22 cellular contexts compared by ENCODE assay signal in genomic region chr1:17488977-17489739, GRCh38. TPM values are rescaled to one million over a fixed set of nuclear protein-coding genes. Genes with fewer than 3 reads are reported as not detected.
A peak's percentile ranks its signal among the peaks of the same experiment; 100 is the strongest.
DNase-seq lines count a peak whose midpoint lies in the region; ATAC-seq and TF ChIP-seq lines count a peak whose summit lies in the region.
"Had no signal": no experiment of that assay in that cellular context is flagged by ENCODE, and none has a peak within 500 bp of the region (broad histone marks: within the 10 kb centered on the region; RNA-seq: fewer than 3 reads in every experiment).

No MANE protein-coding gene starts in this region.

- H3K36me3 ChIP-seq in RWPE2 (ENCODE audit: low read depth) (no peaks in the 10 kb centered on the region), right lobe of liver (no peaks in the 10 kb centered on the region)
- H3K36me3 ChIP-seq: adrenal gland had no signal

- H3K27ac ChIP-seq in AG04450 (ENCODE audit: low read depth, low read length) (peak overlapping the region; percentile 31), RWPE2 (ENCODE audit: poor library complexity, severe bottlenecking) (peak overlapping the region; percentile 76), right lobe of liver (peak overlapping the region; percentile 47 to 86 (median 80))
- H3K27ac ChIP-seq: adrenal gland had no signal

- H3K27me3 ChIP-seq in AG04450 (ENCODE audit: control insufficient read depth, insufficient read depth, low read length), result peaks cover 2% of the 10 kb centered on the region
- no peaks in the 10 kb centered on the region for H3K27me3 ChIP-seq in RWPE2 (ENCODE audit: insufficient read depth, poor library complexity, severe bottlenecking)
- no peaks in the 10 kb centered on the region for H3K27me3 ChIP-seq in right lobe of liver
- H3K27me3 ChIP-seq: adrenal gland had no signal

- no peak overlapping the region for H3K4me3 ChIP-seq in AG04450 (ENCODE audit: low read depth, low read length)
- H3K4me3 ChIP-seq in RWPE2 (ENCODE audit: severe bottlenecking), result no peak overlapping the region
- no peak overlapping the region for H3K4me3 ChIP-seq in right lobe of liver
- H3K4me3 ChIP-seq: adrenal gland, GM12878 had no signal

- no peak for TF ChIP-seq POLR2A in right lobe of liver (IDR thresholded peaks at IDR 0.05)

- H3K4me1 ChIP-seq in RWPE2 (ENCODE audit: insufficient read depth, poor library complexity, severe bottlenecking), result peaks cover 16% of the 10 kb centered on the region
- peaks cover 0 to 14% (median 0%) of the 10 kb centered on the region in 4 donors for H3K4me1 ChIP-seq in right lobe of liver
- H3K4me1 ChIP-seq: adrenal gland had no signal

- CTCF ChIA-PET in AG04450 (lab: Charles Lee), result interaction anchor here (0.6 to 3.2 kb wide), 4 partner anchors 12 to 118 kb away, joined by 3 to 11 read pairs (median 8); no protein-coding TSS in a partner anchor

- intact Hi-C loops in right lobe of liver (cut with DNase I), result no loop called here

- peak; percentile 23 for DNase-seq in AG04450 (ENCODE audit: low read depth, low spot score)
- no peak for DNase-seq in RWPE2 (ENCODE audit: low spot score)
- DNase-seq in fibroblast of gingiva (ENCODE audit: low read depth), result peak; percentile 73
- DNase-seq in right lobe of liver, result peak in 1 of 3 donors; percentile 69
- no peak for DNase-seq in DMS114 treated with DMSO at 0.1 percent for 48 hours (lab: John Stamatoyannopoulos, UW; ENCODE audit: unreplicated experiment)
- DNase-seq in NCI-H526 (lab: John Stamatoyannopoulos, UW), result no peak
- DNase-seq: 8988T; activated CD4-positive, alpha-beta T cell treated with anti-CD3 and anti-CD28 coated beads for 48 hours; activated effector memory CD4-positive, alpha-beta T cell treated with anti-CD3 and anti-CD28 coated beads, Interleukin-2, amount 50 U/mL, for 16 hours; adrenal gland; C1 segment of cervical spinal cord; GDM1; glutamatergic neuron; naive thymus-derived CD8-positive, alpha-beta T cell; NCI-H1436; NCI-H2171 treated with DMSO at 0.1 percent for 48 hours; NCI-H82; stimulated activated CD4-positive, alpha-beta T cell treated with anti-CD3 and anti-CD28 coated beads, Interleukin-4, amount 100 ng/mL, for 4 hours had no signal

- WGBS in right lobe of liver (ENCODE audit: insufficient coverage, low coverage, low lambda C conversion rate, missing lambda C conversion rate), result 68% methylated on average over 5 of the region's 5 CpGs

- H3K9me3 ChIP-seq in AG04450 (ENCODE audit: control insufficient read depth, insufficient read depth, low read length) (no peaks in the 10 kb centered on the region), RWPE2 (ENCODE audit: severe bottlenecking) (no peaks in the 10 kb centered on the region), right lobe of liver (no peaks in the 10 kb centered on the region)
- H3K9me3 ChIP-seq: adrenal gland had no signal

- no peak for ATAC-seq in RWPE2 (ENCODE audit: low read depth)
- ATAC-seq in right lobe of liver, result peak; percentile 81 to 89 (median 86)
- ATAC-seq in GM19023 (IDR thresholded peaks at IDR 0.05; ENCODE audit: unreplicated experiment), result no peak
- ATAC-seq in GM18873 (IDR thresholded peaks at IDR 0.05; ENCODE audit: low FRiP score, unreplicated experiment), result no peak
- ATAC-seq: GM12878; naive thymus-derived CD8-positive, alpha-beta T cell; Panc1 had no signal

- POLR2A ChIA-PET in AG04450 (lab: Yijun Ruan, JAX), result interaction anchor here (0.5 to 0.6 kb wide), 2 partner anchors 24 to 63 kb away, joined by 3 read pairs; no protein-coding TSS in a partner anchor

- TF ChIP-seq CTCF in AG04450 (IDR thresholded peaks at IDR 0.05; ENCODE audit: low read depth, low read length) (no peak), RWPE2 (IDR thresholded peaks at IDR 0.05; ENCODE audit: poor library complexity, severe bottlenecking) (no peak), right lobe of liver (IDR thresholded peaks at IDR 0.05) (peak in 1 of 4 donors; percentile 7)

RNA-seq across cellular contexts. Expression of gene RCC2, which starts 49.7 kb away (rescaled TPM):
- polyA plus RNA-seq in AG04450 (2011; rRNA removed), result 43.3 and 43.4 TPM in 2 replicates
- 50.1 and 62.1 TPM in 2 replicates for polyA minus RNA-seq in AG04450 (2011; rRNA and poly(A)+ RNA removed)
- total RNA-seq in right lobe of liver, result 10 to 100 TPM in 4 of 6 experiments, 1 to 10 TPM in 2; 7.7 to 15.6 (median 11.6) TPM

RNA-seq across cellular contexts. Expression of gene ARHGEF10L, which starts 50.3 kb away (rescaled TPM):
- 5.7 and 7.8 TPM in 2 replicates for polyA plus RNA-seq in AG04450 (2011; rRNA removed)
- 11.0 and 14.9 TPM in 2 replicates for polyA minus RNA-seq in AG04450 (2011; rRNA and poly(A)+ RNA removed)
- 100 to 1,000 TPM in 2 of 6 experiments, 10 to 100 TPM in 4; 59.7 to 124 (median 87.4) TPM for total RNA-seq in right lobe of liver
- polyA plus RNA-seq: naive thymus-derived CD8-positive, alpha-beta T cell had no signal

Comparison
In these comparisons a context has a peak if more than half of its experiments do, and no peak if none do; other contexts are left out.
1. DNase-seq: peak in AG04450 (single experiment) and fibroblast of gingiva (single experiment); none in RWPE2 (single experiment), DMS114 treated with DMSO at 0.1 percent for 48 hours (single experiment) and NCI-H526 (0 of 2).
2. ATAC-seq: peak in right lobe of liver (4 of 4); none in RWPE2 (single experiment), GM19023 (single experiment) and GM18873 (single experiment).
3. Peak in every context shown above with its lines, with median percentiles within 50 percentile points of each other: H3K27ac ChIP-seq.